11 cellular contexts compared by ENCODE assay signal in the genomic region with DNA sequence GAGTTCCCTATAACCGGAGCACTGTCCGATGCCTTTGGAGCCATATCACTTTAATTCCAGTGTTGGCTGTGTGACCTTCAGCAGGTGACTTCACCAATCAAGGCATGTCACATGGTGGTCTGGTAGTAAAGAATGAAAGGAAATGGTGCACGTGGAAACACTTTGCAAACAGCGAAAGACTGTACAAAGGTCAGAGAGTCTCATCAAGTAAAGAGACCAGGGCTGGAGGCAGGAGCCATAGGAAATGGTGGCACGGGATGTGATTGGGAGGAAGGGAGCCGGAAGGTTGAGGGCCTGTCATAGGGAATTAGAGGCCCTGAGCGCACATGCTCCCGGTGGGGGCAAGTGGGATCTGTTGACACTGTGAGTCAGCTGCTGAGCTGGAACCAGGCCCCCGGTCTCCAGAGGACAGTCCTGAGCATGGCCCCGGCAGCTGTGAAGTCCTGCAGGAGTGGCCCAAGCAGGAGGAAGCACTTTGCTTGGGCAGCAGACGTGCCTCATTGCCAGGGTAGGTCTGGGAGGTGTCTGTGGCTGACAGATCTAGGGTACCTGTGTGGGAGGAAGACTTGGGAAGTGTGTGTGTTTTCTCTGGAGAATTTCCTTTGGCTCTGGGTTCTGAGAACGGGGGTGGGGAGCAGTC. TPM values are rescaled to one million over a fixed set of nuclear protein-coding genes. Genes with fewer than 3 reads are reported as not detected.
DNase-seq lines count a peak whose midpoint lies in the region; ATAC-seq lines count a peak whose summit lies in the region.
"Had no signal": no experiment of that assay in that cellular context is flagged by ENCODE, and none has a peak within 500 bp of the region (broad histone marks: within the 10 kb centered on the region; RNA-seq: fewer than 3 reads in every experiment).

No MANE protein-coding gene starts in this region.

- WGBS in mesenchymal stem cell: 35% methylated on average over 12 of the region's 12 CpGs

- no peak overlapping the region for H2BK12ac ChIP-seq in mesenchymal stem cell (ENCODE audit: low read length in 2 of 2)

- peaks cover 56 to 82% (median 65%) of the 10 kb centered on the region in 10 experiments for H3K4me1 ChIP-seq in BLaER1 treated with 17β-estradiol and CSF1 and Interleukin-3, amounts not matched to agents 10 nM and 100 nM
- H3K4me1 ChIP-seq in mesenchymal stem cell (ENCODE audit: control insufficient read depth, insufficient read depth, low read depth, low read length): peaks cover 47% of the 10 kb centered on the region

- no peaks in the 10 kb centered on the region for H3K9me3 ChIP-seq in BLaER1 treated with 17β-estradiol and CSF1 and Interleukin-3, amounts not matched to agents 10 nM and 100 nM (replicated peaks in 1 of 11)
- H3K9me3 ChIP-seq in mesenchymal stem cell (ENCODE audit: control insufficient read depth, low read length): no peaks in the 10 kb centered on the region

- no peak overlapping the region for H3K4ac ChIP-seq in mesenchymal stem cell (ENCODE audit: low read depth in 1 of 2, low read length in 2 of 2)

- intact Hi-C loops in activated T-helper 1 cell treated with anti-CD3 and anti-CD28 coated beads, Interleukin-12 subunit alpha, Interleukin-12 subunit beta, Interleukin-2, Interleukin-4 antibody, amounts not matched to agents 30 ng/mL and 10 ng/mL and 1 ng/mL, durations not matched to agents 14 hours and 24 hours and 36 hours (cut with micrococcal nuclease): no loop called here

- no peaks in the 10 kb centered on the region for H3K36me3 ChIP-seq in BLaER1 treated with 17β-estradiol and CSF1 and Interleukin-3, amounts not matched to agents 10 nM and 100 nM
- no peaks in the 10 kb centered on the region for H3K36me3 ChIP-seq in mesenchymal stem cell (ENCODE audit: control insufficient read depth in 1 of 2, insufficient read depth in 2 of 2, low read depth in 1 of 2, low read length in 2 of 2)

- no peak overlapping the region for H3K23ac ChIP-seq in mesenchymal stem cell (ENCODE audit: low read length in 2 of 2)

- H4K8ac ChIP-seq in mesenchymal stem cell (ENCODE audit: low read length): no peak overlapping the region

- H3K9me3 Mint-ChIP-seq in activated T-helper 1 cell treated with anti-CD3 and anti-CD28 coated beads, Interleukin-12 subunit alpha, Interleukin-12 subunit beta, Interleukin-2, Interleukin-4 antibody, amounts not matched to agents 30 ng/mL and 10 ng/mL and 1 ng/mL, durations not matched to agents 14 hours and 24 hours and 36 hours: no peaks in the 10 kb centered on the region

- no peaks in the 10 kb centered on the region for H3K4me1 Mint-ChIP-seq in activated T-helper 1 cell treated with anti-CD3 and anti-CD28 coated beads, Interleukin-12 subunit alpha, Interleukin-12 subunit beta, Interleukin-2, Interleukin-4 antibody, amounts not matched to agents 30 ng/mL and 10 ng/mL and 1 ng/mL, durations not matched to agents 14 hours and 24 hours and 36 hours (ENCODE audit: low read depth)

- H3K27me3 Mint-ChIP-seq in activated T-helper 1 cell treated with anti-CD3 and anti-CD28 coated beads, Interleukin-12 subunit alpha, Interleukin-12 subunit beta, Interleukin-2, Interleukin-4 antibody, amounts not matched to agents 30 ng/mL and 10 ng/mL and 1 ng/mL, durations not matched to agents 14 hours and 24 hours and 36 hours (ENCODE audit: insufficient read depth): peaks cover 38% of the 10 kb centered on the region

- no peak overlapping the region for H2AK5ac ChIP-seq in mesenchymal stem cell (ENCODE audit: low read length, severe bottlenecking)

- H4K20me1 ChIP-seq in BLaER1 treated with 17β-estradiol and CSF1 and Interleukin-3, amounts not matched to agents 10 nM and 100 nM: peaks cover 0 to 48% (median 11%) of the 10 kb centered on the region in 11 experiments; a peak in 13 of 22 replicates

- H2AFZ ChIP-seq in mesenchymal stem cell (ENCODE audit: low read depth, low read length): no peak overlapping the region

- H3K9ac ChIP-seq in BLaER1 treated with 17β-estradiol and CSF1 and Interleukin-3, amounts not matched to agents 10 nM and 100 nM: no peak overlapping the region
- no peak overlapping the region for H3K9ac ChIP-seq in mesenchymal stem cell (ENCODE audit: low read length)

- H3K36me3 Mint-ChIP-seq in activated T-helper 1 cell treated with anti-CD3 and anti-CD28 coated beads, Interleukin-12 subunit alpha, Interleukin-12 subunit beta, Interleukin-2, Interleukin-4 antibody, amounts not matched to agents 30 ng/mL and 10 ng/mL and 1 ng/mL, durations not matched to agents 14 hours and 24 hours and 36 hours (ENCODE audit: low read depth): no peaks in the 10 kb centered on the region

- H3K27ac Mint-ChIP-seq in activated T-helper 1 cell treated with anti-CD3 and anti-CD28 coated beads, Interleukin-12 subunit alpha, Interleukin-12 subunit beta, Interleukin-2, Interleukin-4 antibody, amounts not matched to agents 30 ng/mL and 10 ng/mL and 1 ng/mL, durations not matched to agents 14 hours and 24 hours and 36 hours: no peak overlapping the region

- no peak overlapping the region for H3K18ac ChIP-seq in mesenchymal stem cell (ENCODE audit: low read depth in 1 of 2, low read length in 2 of 2)

- no peak overlapping the region for H3K4me3 ChIP-seq in BLaER1 treated with 17β-estradiol and CSF1 and Interleukin-3, amounts not matched to agents 10 nM and 100 nM
- no peak overlapping the region for H3K4me3 ChIP-seq in mesenchymal stem cell (ENCODE audit: insufficient read depth in 1 of 2, low read depth in 1 of 2, low read length in 2 of 2)

- peak overlapping the region in 8 of 11 experiments; percentile 2 to 100 (median 84); a peak in 11 of 22 replicates for H3K4me2 ChIP-seq in BLaER1 treated with 17β-estradiol and CSF1 and Interleukin-3, amounts not matched to agents 10 nM and 100 nM
- no peak overlapping the region for H3K4me2 ChIP-seq in mesenchymal stem cell (ENCODE audit: low read length, poor library complexity, severe bottlenecking)

- ATAC-seq in HG02642 (IDR thresholded peaks at IDR 0.05; ENCODE audit: poor library complexity, unreplicated experiment): no peak

- H2BK5ac ChIP-seq in mesenchymal stem cell (ENCODE audit: low read depth, low read length, poor library complexity, severe bottlenecking): no peak overlapping the region

- no peak overlapping the region for H3K14ac ChIP-seq in mesenchymal stem cell (ENCODE audit: low read length in 2 of 2)

- no peak overlapping the region for H3K27ac ChIP-seq in BLaER1 treated with 17β-estradiol and CSF1 and Interleukin-3, amounts not matched to agents 10 nM and 100 nM
- no peak overlapping the region for H3K27ac ChIP-seq in mesenchymal stem cell (ENCODE audit: low read length, poor library complexity, severe bottlenecking)

- DNase-seq in HuH-7 (ENCODE audit: low spot score) (peak; percentile 95), dermis blood vessel endothelial cell (peak; percentile 93), mesenchymal stem cell (peak; percentile 26), NOMO-1 treated with dmso at 0.1 percent for 144 hours (lab: John Stamatoyannopoulos, UW; ENCODE audit: unreplicated experiment) (no peak), germinal center (ENCODE audit: low spot score) (no peak)
- DNase-seq in activated T-helper 1 cell treated with anti-CD3 and anti-CD28 coated beads, Interleukin-12 subunit alpha, Interleukin-12 subunit beta, Interleukin-2, Interleukin-4 antibody, amounts not matched to agents 30 ng/mL and 10 ng/mL and 1 ng/mL, durations not matched to agents 14 hours and 24 hours and 36 hours (ENCODE audit: low spot score): no peak
- DNase-seq: activated T-cell treated with anti-CD3 and anti-CD28 coated beads for 4 hours; Karpas-422; stimulated activated CD4-positive, alpha-beta T cell treated with anti-CD3 and anti-CD28 coated beads, Interleukin-2, amount 100 ng/mL, for 48 hours had no signal

- H2BK120ac ChIP-seq in mesenchymal stem cell (ENCODE audit: low read depth, low read length): no peak overlapping the region

- H2BK15ac ChIP-seq in mesenchymal stem cell (ENCODE audit: low read depth, poor library complexity, severe bottlenecking): no peak overlapping the region

- peaks cover 0 to 48% (median 3%) of the 10 kb centered on the region in 11 experiments; a peak in 8 of 22 replicates for H3K27me3 ChIP-seq in BLaER1 treated with 17β-estradiol and CSF1 and Interleukin-3, amounts not matched to agents 10 nM and 100 nM
- peaks cover 0 to 25% of the 10 kb centered on the region in 2 experiments for H3K27me3 ChIP-seq in mesenchymal stem cell (ENCODE audit: control insufficient read depth in 1 of 2, insufficient read depth in 1 of 2, low read length in 2 of 2)

- no peak overlapping the region for H4K91ac ChIP-seq in mesenchymal stem cell (ENCODE audit: low read length)

- no peak overlapping the region for H3K4me3 Mint-ChIP-seq in activated T-helper 1 cell treated with anti-CD3 and anti-CD28 coated beads, Interleukin-12 subunit alpha, Interleukin-12 subunit beta, Interleukin-2, Interleukin-4 antibody, amounts not matched to agents 30 ng/mL and 10 ng/mL and 1 ng/mL, durations not matched to agents 14 hours and 24 hours and 36 hours

- H3K79me1 ChIP-seq in mesenchymal stem cell (replicated peaks; ENCODE audit: low read length, poor library complexity, severe bottlenecking): peaks cover 14% of the 10 kb centered on the region

RNA-seq across cellular contexts. Expression of a gene that starts 2.0 kb away (rescaled TPM):
- 4.4 and 4.7 TPM in 2 replicates for total RNA-seq in dermis blood vessel endothelial cell
- 2.0 TPM for polyA plus RNA-seq in mesenchymal stem cell (2013, experiment 1 of 2)
- 2.1 TPM for polyA plus RNA-seq in mesenchymal stem cell (2013, experiment 2 of 2)
- 0.18 and 0.20 TPM in 2 replicates for total RNA-seq in activated T-helper 1 cell treated with anti-CD3 and anti-CD28 coated beads, Interleukin-12 subunit alpha, Interleukin-12 subunit beta, Interleukin-2, Interleukin-4 antibody, amounts not matched to agents 30 ng/mL and 10 ng/mL and 1 ng/mL, durations not matched to agents 14 hours and 24 hours and 36 hours

Comparison
In these comparisons a context has a peak if more than half of its experiments do, and no peak if none do; other contexts are left out.
1. DNase-seq: peak in HuH-7 (single experiment), dermis blood vessel endothelial cell (single experiment) and mesenchymal stem cell (single experiment); none in NOMO-1 treated with dmso at 0.1 percent for 144 hours (single experiment), germinal center (single experiment) and activated T-helper 1 cell treated with anti-CD3 and anti-CD28 coated beads, Interleukin-12 subunit alpha, Interleukin-12 subunit beta, Interleukin-2, Interleukin-4 antibody, amounts not matched to agents 30 ng/mL and 10 ng/mL and 1 ng/mL, durations not matched to agents 14 hours and 24 hours and 36 hours (single experiment).